ENCODE assay signal across 10 cellular contexts in genomic region chr5:151671979-151672378, GRCh38. TPM values are rescaled to one million over a fixed set of nuclear protein-coding genes. Genes with fewer than 3 reads are reported as not detected.
A peak's percentile ranks its signal among the peaks of the same experiment; 100 is the strongest.
DNase-seq lines count a peak whose midpoint lies in the region; ATAC-seq, FAIRE-seq and TF ChIP-seq lines count a peak whose summit lies in the region.
"Had no signal": no experiment of that assay in that cellular context is flagged by ENCODE, and none has a peak within 500 bp of the region (broad histone marks: within the 10 kb centered on the region; RNA-seq: fewer than 3 reads in every experiment).

No MANE protein-coding gene starts in this region.

- no peak for TF ChIP-seq POLR2A in sigmoid colon (IDR thresholded peaks at IDR 0.05)

- no peaks in the 10 kb centered on the region for H3K27me3 ChIP-seq in bronchial epithelial cell (ENCODE audit: control insufficient read depth, insufficient read depth, low read length)
- H3K27me3 ChIP-seq in right cardiac atrium (ENCODE audit: control insufficient read depth, insufficient read depth) = no peaks in the 10 kb centered on the region
- H3K27me3 ChIP-seq in sigmoid colon = no peaks in the 10 kb centered on the region
- H3K27me3 ChIP-seq: BLaER1 treated with 17β-estradiol and CSF1 and Interleukin-3, amounts not matched to agents 10 nM and 100 nM had no signal

- H3K36me3 ChIP-seq in bronchial epithelial cell (ENCODE audit: control insufficient read depth, insufficient read depth, low read length) = peaks cover 1% of the 10 kb centered on the region
- H3K36me3 ChIP-seq in sigmoid colon = peaks cover 6 to 76% (median 39%) of the 10 kb centered on the region in 4 donors

- FAIRE-seq in bronchial epithelial cell (lab: Jason Lieb, UNC) = no peak

- H3K9me3 Mint-ChIP-seq in activated T-cell treated with anti-CD3 and anti-CD28 coated beads, Interleukin-2, amount 50 U/mL, for 4 hours = no peaks in the 10 kb centered on the region
- H3K9me3 Mint-ChIP-seq: central memory CD8-positive, alpha-beta T cell had no signal

- no peaks in the 10 kb centered on the region for H3K9me3 ChIP-seq in right cardiac atrium (ENCODE audit: control insufficient read depth, low read length)
- no peaks in the 10 kb centered on the region for H3K9me3 ChIP-seq in sigmoid colon
- H3K9me3 ChIP-seq: BLaER1 treated with 17β-estradiol and CSF1 and Interleukin-3, amounts not matched to agents 10 nM and 100 nM had no signal

- H3K36me3 Mint-ChIP-seq in activated T-cell treated with anti-CD3 and anti-CD28 coated beads, Interleukin-2, amount 50 U/mL, for 4 hours (ENCODE audit: insufficient read depth) = no peaks in the 10 kb centered on the region

- TF ChIP-seq EP300 in sigmoid colon (IDR thresholded peaks at IDR 0.05) = no peak

- H3K4me3 ChIP-seq in bronchial epithelial cell (ENCODE audit: low read depth, low read length) (no peak overlapping the region), right cardiac atrium (ENCODE audit: low read length) (no peak overlapping the region), sigmoid colon (no peak overlapping the region)
- H3K4me3 ChIP-seq: BLaER1 treated with 17β-estradiol and CSF1 and Interleukin-3, amounts not matched to agents 10 nM and 100 nM had no signal

- intact Hi-C loops in right cardiac atrium (cut with DNase I) = no loop called here
- intact Hi-C loops in sigmoid colon (cut with DNase I) = no loop called here

- ATAC-seq in right cardiac atrium = peak; percentile 52 to 86
- ATAC-seq in activated T-cell treated with anti-CD3 and anti-CD28 coated beads, Interleukin-2, amount 50 U/mL, for 4 hours = no peak
- ATAC-seq in GM19455 (IDR thresholded peaks at IDR 0.05; ENCODE audit: unreplicated experiment) = no peak

- peaks cover 43% of the 10 kb centered on the region for H3K4me1 ChIP-seq in right cardiac atrium (ENCODE audit: control insufficient read depth, insufficient read depth, low read length)
- peaks cover 0 to 91% (median 82%) of the 10 kb centered on the region in 4 donors for H3K4me1 ChIP-seq in sigmoid colon

- H3K4me3 Mint-ChIP-seq in activated T-cell treated with anti-CD3 and anti-CD28 coated beads, Interleukin-2, amount 50 U/mL, for 4 hours = no peak overlapping the region
- H3K4me3 Mint-ChIP-seq: central memory CD8-positive, alpha-beta T cell had no signal

- H3K27ac ChIP-seq in right cardiac atrium (ENCODE audit: low read length) (peak overlapping the region; percentile 76), sigmoid colon (peak overlapping the region; percentile 72 to 95 (median 90))
- H3K27ac ChIP-seq: BLaER1 treated with 17β-estradiol and CSF1 and Interleukin-3, amounts not matched to agents 10 nM and 100 nM had no signal

- peaks cover 2% of the 10 kb centered on the region for H3K27me3 Mint-ChIP-seq in activated T-cell treated with anti-CD3 and anti-CD28 coated beads, Interleukin-2, amount 50 U/mL, for 4 hours (ENCODE audit: low read depth)

- DNase-seq in GM03348 (ENCODE audit: low spot score) (peak; percentile 56), bronchial epithelial cell (ENCODE audit: low read depth) (peak; percentile 43), right cardiac atrium (peak; percentile 69 to 75 (median 74)), sigmoid colon (no peak), NCI-H2029 treated with DMSO at 0.1 percent for 48 hours (lab: John Stamatoyannopoulos, UW) (no peak), middle frontal gyrus (ENCODE audit: extremely low spot score, low spot score) (no peak)
- DNase-seq in activated T-cell treated with anti-CD3 and anti-CD28 coated beads, Interleukin-2, amount 50 U/mL, for 4 hours = no peak

- no peaks in the 10 kb centered on the region for H3K4me1 Mint-ChIP-seq in activated T-cell treated with anti-CD3 and anti-CD28 coated beads, Interleukin-2, amount 50 U/mL, for 4 hours (ENCODE audit: low read depth)
- H3K4me1 Mint-ChIP-seq: central memory CD8-positive, alpha-beta T cell had no signal

- 56% methylated on average over 5 of the region's 5 CpGs for WGBS in right cardiac atrium
- 60 to 76% methylated on average over 5 of the region's 5 CpGs for WGBS in sigmoid colon, 2 donors

- no peak for TF ChIP-seq CTCF in bronchial epithelial cell (IDR thresholded peaks at IDR 0.05; ENCODE audit: insufficient read depth, low read length, severe bottlenecking)
- TF ChIP-seq CTCF in sigmoid colon (IDR thresholded peaks at IDR 0.05) = no peak

RNA-seq across cellular contexts. Expression of gene SPARC, which starts 14.7 kb away (rescaled TPM):
- total RNA-seq in bronchial epithelial cell = 10.5 and 22.6 TPM in 2 replicates
- total RNA-seq in right cardiac atrium = 100 to 1,000 TPM; 440 to 896 (median 629) TPM
- polyA plus RNA-seq in right cardiac atrium = 301 TPM
- total RNA-seq in sigmoid colon = 100 to 1,000 TPM; 168 to 821 (median 339) TPM
- 100 to 1,000 TPM in 1 of 3 donors, 10 to 100 TPM in 2; 47.6 to 272 (median 70.9) TPM for polyA plus RNA-seq in sigmoid colon
- total RNA-seq in activated T-cell treated with anti-CD3 and anti-CD28 coated beads, Interleukin-2, amount 50 U/mL, for 4 hours = 1 to 10 TPM; 2.0 to 2.6 (median 2.3) TPM

Comparison
In these comparisons a context has a peak if more than half of its experiments do, and no peak if none do; other contexts are left out.
1. DNase-seq: peak in GM03348 (single experiment), bronchial epithelial cell (single experiment) and right cardiac atrium (3 of 3); none in sigmoid colon (single experiment), NCI-H2029 treated with DMSO at 0.1 percent for 48 hours (single experiment), activated T-cell treated with anti-CD3 and anti-CD28 coated beads, Interleukin-2, amount 50 U/mL, for 4 hours (single experiment) and middle frontal gyrus (single experiment).
2. ATAC-seq: peak in right cardiac atrium (2 of 2); none in activated T-cell treated with anti-CD3 and anti-CD28 coated beads, Interleukin-2, amount 50 U/mL, for 4 hours (0 of 2) and GM19455 (single experiment).